13 cellular contexts compared by ENCODE assay signal in the genomic region with DNA sequence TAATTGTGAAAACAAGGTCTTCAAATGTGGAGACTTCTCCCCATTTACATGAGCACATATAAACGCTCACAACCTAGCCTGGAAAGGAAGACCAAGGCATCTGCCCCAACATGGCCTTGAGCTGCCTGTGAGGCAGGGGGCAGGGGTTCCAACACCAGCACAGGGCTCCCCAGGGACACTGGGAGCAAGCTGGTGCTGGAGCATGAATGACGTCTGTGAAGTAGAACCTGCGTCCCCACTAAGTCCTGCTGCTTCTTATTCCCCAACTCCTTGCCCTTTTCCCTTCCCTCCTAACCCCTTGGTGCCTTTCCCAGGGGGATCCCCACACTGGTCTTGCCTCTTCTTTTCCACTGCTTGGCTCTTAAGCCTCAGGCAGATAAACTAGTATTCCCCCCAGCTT.
"Had no signal": no experiment of that assay in that cellular context is flagged by ENCODE, and none has a peak within 500 bp of the region (broad histone marks: within the 10 kb centered on the region; RNA-seq: fewer than 3 reads in every experiment).

No MANE protein-coding gene starts in this region.

- H2AFZ ChIP-seq: parathyroid adenoma had no signal

- H3K36me3 ChIP-seq: breast epithelium had no signal

- H3K27ac ChIP-seq: parathyroid adenoma had no signal

- H3K27me3 Mint-ChIP-seq: activated B cell treated with CpG ODN at 0.5 μM for 24 hours; activated CD8-positive, alpha-beta memory T cell treated with anti-CD3 and anti-CD28 coated beads, Interleukin-2, amount 10 ng/mL, durations not matched to agents 7 days and 5 days had no signal

- DNase-seq: activated B cell treated with CpG ODN at 0.5 μM for 24 hours; activated CD8-positive, alpha-beta memory T cell treated with anti-CD3 and anti-CD28 coated beads, Interleukin-2, amount 10 ng/mL, durations not matched to agents 7 days and 5 days; activated gamma-delta T cell treated with Interleukin-2 at 50 U/mL for 16 hours; activated T-cell treated with anti-CD3 and anti-CD28 coated beads, Interleukin-2, amount 50 U/mL, for 4 hours; head of caudate nucleus; mammary epithelial cell; retina; stimulated activated CD4-positive, alpha-beta T cell treated with anti-CD3 and anti-CD28 coated beads, Interleukin-4, amount 100 ng/mL, for 4 hours had no signal

- H3K4me3 ChIP-seq: breast epithelium, esophagus muscularis mucosa, tibial nerve had no signal

- H3K9me3 Mint-ChIP-seq: activated B cell treated with CpG ODN at 0.5 μM for 24 hours; activated T-cell treated with anti-CD3 and anti-CD28 coated beads, Interleukin-2, amount 50 U/mL, for 4 hours; neural crest cell had no signal

- H3K4me3 Mint-ChIP-seq: activated B cell treated with CpG ODN at 0.5 μM for 24 hours; activated CD8-positive, alpha-beta memory T cell treated with anti-CD3 and anti-CD28 coated beads, Interleukin-2, amount 10 ng/mL, durations not matched to agents 7 days and 5 days; activated T-cell treated with anti-CD3 and anti-CD28 coated beads, Interleukin-2, amount 50 U/mL, for 4 hours; neural crest cell had no signal

- H3K79me2 ChIP-seq: parathyroid adenoma had no signal

- H3K9me3 ChIP-seq: breast epithelium, esophagus muscularis mucosa, tibial nerve had no signal

- H3K4me1 Mint-ChIP-seq: activated B cell treated with CpG ODN at 0.5 μM for 24 hours; activated CD8-positive, alpha-beta memory T cell treated with anti-CD3 and anti-CD28 coated beads, Interleukin-2, amount 10 ng/mL, durations not matched to agents 7 days and 5 days had no signal

- H3K27me3 ChIP-seq: breast epithelium, esophagus muscularis mucosa, tibial nerve had no signal

- ATAC-seq: activated CD8-positive, alpha-beta memory T cell treated with anti-CD3 and anti-CD28 coated beads, Interleukin-2, amount 10 ng/mL, durations not matched to agents 7 days and 5 days had no signal

- H3K4me1 ChIP-seq: breast epithelium, parathyroid adenoma had no signal

- H3K27ac Mint-ChIP-seq: activated B cell treated with CpG ODN at 0.5 μM for 24 hours; activated CD8-positive, alpha-beta memory T cell treated with anti-CD3 and anti-CD28 coated beads, Interleukin-2, amount 10 ng/mL, durations not matched to agents 7 days and 5 days had no signal
